In genomic region chr12:93848453-93849120, GRCh38 we compare ENCODE assay signal across 10 cellular contexts.
DNase-seq lines count a peak whose midpoint lies in the region; ATAC-seq and TF ChIP-seq lines count a peak whose summit lies in the region.
"Had no signal": no experiment of that assay in that cellular context is flagged by ENCODE, and none has a peak within 500 bp of the region (broad histone marks: within the 10 kb centered on the region; RNA-seq: fewer than 3 reads in every experiment).

No MANE protein-coding gene starts in this region.

- intact Hi-C loops in transverse colon (cut with DNase I; ENCODE audit: low total_unique reads): no loop called here

- TF ChIP-seq POLR2A in gastroesophageal sphincter (IDR thresholded peaks at IDR 0.05) (no peak), transverse colon (IDR thresholded peaks at IDR 0.05) (no peak)

- no peak for DNase-seq in activated T-cell treated with anti-CD3 and anti-CD28 coated beads, Interleukin-2, amount 50 U/mL, for 72 hours
- DNase-seq in activated T-cell treated with anti-CD3 and anti-CD28 coated beads for 4 hours: no peak
- peak; percentile 9 for DNase-seq in RPMI8226
- peak; percentile 21 for DNase-seq in transverse colon
- DNase-seq in NCI-H748 treated with DMSO at 0.1 percent for 48 hours (lab: John Stamatoyannopoulos, UW): no peak
- DNase-seq in activated CD4-positive, CD25-positive, alpha-beta regulatory T cell (lab: John Stamatoyannopoulos, UW): no peak
- no peak for DNase-seq in cerebellar nuclear complex (lab: John Stamatoyannopoulos, UW)
- DNase-seq: NCI-H1436 had no signal

- H3K9me3 ChIP-seq in gastroesophageal sphincter (no peaks in the 10 kb centered on the region), transverse colon (no peaks in the 10 kb centered on the region)

- H3K27ac ChIP-seq in gastroesophageal sphincter (peak overlapping the region in 1 of 4 donors; percentile 39), transverse colon (peak overlapping the region in 2 of 4 donors; percentile 23 to 53)
- H3K27ac ChIP-seq: parathyroid adenoma had no signal

- H3K36me3 Mint-ChIP-seq in activated T-cell treated with anti-CD3 and anti-CD28 coated beads, Interleukin-2, amount 50 U/mL, for 72 hours (ENCODE audit: insufficient read depth in 2 of 2): peaks cover 9 to 10% of the 10 kb centered on the region in 2 donors

- H3K4me3 ChIP-seq in gastroesophageal sphincter: no peak overlapping the region
- no peak overlapping the region for H3K4me3 ChIP-seq in transverse colon

- no peak for ATAC-seq in activated T-cell treated with anti-CD3 and anti-CD28 coated beads, Interleukin-2, amount 50 U/mL, for 72 hours (replicated peaks in 1 of 2)
- ATAC-seq in gastroesophageal sphincter: peak; percentile 34

- H3K4me1 Mint-ChIP-seq in activated T-cell treated with anti-CD3 and anti-CD28 coated beads, Interleukin-2, amount 50 U/mL, for 72 hours (ENCODE audit: low read depth): peaks cover 44% of the 10 kb centered on the region

- 50 to 70% methylated on average over 2 to 12 of the region's 12 CpGs for WGBS in gastroesophageal sphincter (ENCODE audit: low coverage in 1 of 2), 2 donors
- WGBS in transverse colon (ENCODE audit: low coverage in 1 of 2), 2 donors: 71 to 72% methylated on average over 7 to 12 of the region's 12 CpGs

- no peaks in the 10 kb centered on the region for H3K27me3 Mint-ChIP-seq in activated T-cell treated with anti-CD3 and anti-CD28 coated beads, Interleukin-2, amount 50 U/mL, for 72 hours (ENCODE audit: low read depth)

- H3K36me3 ChIP-seq in gastroesophageal sphincter (peaks cover 0 to 6% of the 10 kb centered on the region in 2 donors), transverse colon (no peaks in the 10 kb centered on the region)

- peaks cover 0 to 4% (median 0%) of the 10 kb centered on the region in 3 donors for H3K4me1 ChIP-seq in gastroesophageal sphincter
- peaks cover 0 to 17% (median 7%) of the 10 kb centered on the region in 4 donors for H3K4me1 ChIP-seq in transverse colon

- TF ChIP-seq EP300 in gastroesophageal sphincter (IDR thresholded peaks at IDR 0.05) (no peak), transverse colon (IDR thresholded peaks at IDR 0.05; ENCODE audit: low read depth) (no peak)

- in situ Hi-C loops in transverse colon (cut with MboI; ENCODE audit: low pct_ligation_motif_present in 1 of 4, low pct_unique_long_range_greater_than_20kb in 1 of 4, low sequenced_read_pairs in 3 of 4): no loop called here

- peak overlapping the region; percentile 25 to 60 for H3K4me3 Mint-ChIP-seq in activated T-cell treated with anti-CD3 and anti-CD28 coated beads, Interleukin-2, amount 50 U/mL, for 72 hours

- peaks cover 0 to 2% of the 10 kb centered on the region in 2 donors for H3K9me3 Mint-ChIP-seq in activated T-cell treated with anti-CD3 and anti-CD28 coated beads, Interleukin-2, amount 50 U/mL, for 72 hours

- H3K27me3 ChIP-seq in gastroesophageal sphincter (no peaks in the 10 kb centered on the region), transverse colon (no peaks in the 10 kb centered on the region)

- peak overlapping the region; percentile 66 for H3K27ac Mint-ChIP-seq in activated T-cell treated with anti-CD3 and anti-CD28 coated beads, Interleukin-2, amount 50 U/mL, for 72 hours

- TF ChIP-seq CTCF in gastroesophageal sphincter (IDR thresholded peaks at IDR 0.05): no peak
- TF ChIP-seq CTCF in transverse colon (IDR thresholded peaks at IDR 0.05): no peak

Comparison
In these comparisons a context has a peak if more than half of its experiments do, and no peak if none do; other contexts are left out.
1. DNase-seq: peak in RPMI8226 (single experiment) and transverse colon (single experiment); none in activated T-cell treated with anti-CD3 and anti-CD28 coated beads, Interleukin-2, amount 50 U/mL, for 72 hours (0 of 2), activated T-cell treated with anti-CD3 and anti-CD28 coated beads for 4 hours (single experiment), NCI-H748 treated with DMSO at 0.1 percent for 48 hours (single experiment), activated CD4-positive, CD25-positive, alpha-beta regulatory T cell (0 of 4) and cerebellar nuclear complex (0 of 2).